1 cellular context compared by ENCODE assay signal in the genomic region with DNA sequence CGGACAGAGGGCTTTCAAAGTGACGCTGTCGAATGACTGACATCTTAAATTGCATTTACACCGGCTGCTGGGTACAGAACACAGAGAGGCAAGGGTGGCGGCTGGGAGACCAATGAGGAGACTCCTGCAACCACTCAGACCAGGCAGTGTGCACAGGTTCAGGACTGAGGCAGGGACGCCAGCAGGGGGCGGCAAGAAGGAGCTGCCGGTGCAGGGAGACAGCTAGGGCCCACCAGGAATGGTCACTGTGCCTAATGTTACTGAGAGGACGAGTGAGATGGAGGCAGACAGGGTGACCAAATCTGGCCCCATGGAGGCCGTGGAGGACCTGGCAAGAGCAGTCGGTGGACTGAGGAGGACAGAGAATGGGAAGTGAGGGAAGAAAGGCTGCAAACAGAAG.
TF ChIP-seq lines count a peak whose summit lies in the region.

No MANE protein-coding gene starts in this region.

TF ChIP-seq in K562, 482 proteins besides CTCF, POLR2A, EP300 and RAD21:
- TF ChIP-seq XRCC5 (IDR thresholded peaks at IDR 0.05; ENCODE audit: low read depth, low read length): peak; percentile 43; the same call in 1 of the 2 replicates
- TF ChIP-seq ZNF589 (CRISPR knock-in tag; IDR thresholded peaks at IDR 0.05; ENCODE audit: low read depth): no peak
- no peak for TF ChIP-seq ZNF212 (CRISPR knock-in tag; IDR thresholded peaks at IDR 0.05)
- TF ChIP-seq, protein P1, sequence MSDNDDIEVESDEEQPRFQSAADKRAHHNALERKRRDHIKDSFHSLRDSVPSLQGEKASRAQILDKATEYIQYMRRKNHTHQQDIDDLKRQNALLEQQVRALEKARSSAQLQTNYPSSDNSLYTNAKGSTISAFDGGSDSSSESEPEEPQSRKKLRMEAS (CRISPR knock-in tag; IDR thresholded peaks at IDR 0.05): 0 out of 2 replicates have a peak, but pooled peaks have one; percentile 10
- TF ChIP-seq, protein P2, sequence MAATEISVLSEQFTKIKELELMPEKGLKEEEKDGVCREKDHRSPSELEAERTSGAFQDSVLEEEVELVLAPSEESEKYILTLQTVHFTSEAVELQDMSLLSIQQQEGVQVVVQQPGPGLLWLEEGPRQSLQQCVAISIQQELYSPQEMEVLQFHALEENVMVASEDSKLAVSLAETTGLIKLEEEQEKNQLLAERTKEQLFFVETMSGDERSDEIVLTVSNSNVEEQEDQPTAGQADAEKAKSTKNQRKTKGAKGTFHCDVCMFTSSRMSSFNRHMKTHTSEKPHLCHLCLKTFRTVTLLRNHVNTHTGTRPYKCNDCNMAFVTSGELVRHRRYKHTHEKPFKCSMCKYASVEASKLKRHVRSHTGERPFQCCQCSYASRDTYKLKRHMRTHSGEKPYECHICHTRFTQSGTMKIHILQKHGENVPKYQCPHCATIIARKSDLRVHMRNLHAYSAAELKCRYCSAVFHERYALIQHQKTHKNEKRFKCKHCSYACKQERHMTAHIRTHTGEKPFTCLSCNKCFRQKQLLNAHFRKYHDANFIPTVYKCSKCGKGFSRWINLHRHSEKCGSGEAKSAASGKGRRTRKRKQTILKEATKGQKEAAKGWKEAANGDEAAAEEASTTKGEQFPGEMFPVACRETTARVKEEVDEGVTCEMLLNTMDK (IDR thresholded peaks at IDR 0.05; ENCODE audit: borderline replicate concordance, insufficient read depth, low read depth, low read length, poor library complexity, severe bottlenecking): peak; percentile 66
- TF ChIP-seq SMC3 (conservative IDR thresholded peaks at IDR 0.05; ENCODE audit: insufficient read depth, low read depth, low read length): peak; percentile 77
- TF ChIP-seq JUND (IDR thresholded peaks at IDR 0.05; ENCODE audit: borderline replicate concordance, low read depth, low read length): 0 out of 2 replicates have a peak, but pooled peaks have one; percentile 23
- no peak; the same call in 2 of the 3 replicates for TF ChIP-seq JUND (tag; IDR thresholded peaks at IDR 0.05; ENCODE audit: borderline replicate concordance, low read depth, low read length)
- 0 out of 2 replicates have a peak, but pooled peaks have one; percentile 55 for TF ChIP-seq SMARCA5 (IDR thresholded peaks at IDR 0.05)
TF ChIP-seq in K562: peak in this region for 6.
